In the genomic region with DNA sequence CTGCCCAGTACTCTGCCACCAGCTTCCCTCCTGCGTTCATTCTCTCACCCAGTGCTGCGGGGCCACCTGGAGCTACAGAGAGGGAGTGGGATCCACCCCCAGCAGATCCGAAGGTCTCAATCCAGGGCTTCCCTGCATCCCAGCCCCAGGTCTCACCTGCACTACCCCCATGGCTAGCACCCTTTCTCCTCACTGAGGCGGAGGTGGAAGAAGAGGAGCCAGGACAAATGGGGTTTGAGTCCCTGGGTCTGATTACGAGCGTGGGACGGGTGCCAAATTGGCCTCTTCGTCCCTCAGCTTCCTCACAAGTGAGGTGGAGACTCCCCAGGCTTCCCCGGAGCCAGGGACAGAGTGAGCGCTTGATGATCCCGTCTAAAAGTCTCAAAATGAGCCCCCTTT, we compare ENCODE assay signal across 8 cellular contexts.
DNase-seq lines count a peak whose midpoint lies in the region; ATAC-seq and TF ChIP-seq lines count a peak whose summit lies in the region.

No MANE protein-coding gene starts in this region.

- no peak for TF ChIP-seq EP300 in esophagus muscularis mucosa (IDR thresholded peaks at IDR 0.05)

- no peak overlapping the region for H2AFZ ChIP-seq in DND-41 (ENCODE audit: low read depth, low read length)

- intact Hi-C loops in esophagus muscularis mucosa (cut with DNase I): loop anchor here (2.0 to 5.0 kb wide), 3 partner anchors 25 to 96 kb away; a partner anchor contains a TSS

- 18% methylated on average over 11 of the region's 11 CpGs for WGBS in esophagus muscularis mucosa

- peaks cover 10% of the 10 kb centered on the region for H4K20me1 ChIP-seq in DND-41 (ENCODE audit: insufficient read depth, low read length)

- no peak for ATAC-seq in DND-41 (ENCODE audit: insufficient read depth, low read depth)
- no peak for ATAC-seq in HG02852 (IDR thresholded peaks at IDR 0.05; ENCODE audit: unreplicated experiment)
- ATAC-seq in HG03025 (IDR thresholded peaks at IDR 0.05; ENCODE audit: low FRiP score, unreplicated experiment): no peak

- TF ChIP-seq POLR2A in esophagus muscularis mucosa (IDR thresholded peaks at IDR 0.05; ENCODE audit: low read depth): no peak

- DNase-seq in DND-41 (no peak), NT2/D1 (ENCODE audit: low read depth, low spot score) (no peak), esophagus muscularis mucosa (ENCODE audit: extremely low spot score) (no peak), pons (ENCODE audit: low spot score) (peak; percentile 25), NOMO-1 treated with DMSO at 0.1 percent for 48 hours (lab: John Stamatoyannopoulos, UW; ENCODE audit: unreplicated experiment) (no peak)
- DNase-seq in stimulated activated CD4-positive, alpha-beta T cell treated with anti-CD3 and anti-CD28 coated beads, Interleukin-4, amount 100 ng/mL, for 1 hour: no peak

- H3K9ac ChIP-seq in DND-41 (ENCODE audit: low read depth, low read length) (no peak overlapping the region), NT2/D1 (ENCODE audit: insufficient read length, low read depth) (peak overlapping the region; percentile 81)

- H3K9me3 ChIP-seq in DND-41 (ENCODE audit: insufficient read depth, low read length, severe bottlenecking): no peaks in the 10 kb centered on the region
- peaks cover 6% of the 10 kb centered on the region; the same call in 1 of the 2 replicates for H3K9me3 ChIP-seq in NT2/D1 (ENCODE audit: insufficient read depth, low read length)
- H3K9me3 ChIP-seq in esophagus muscularis mucosa: no peaks in the 10 kb centered on the region

- peaks cover 15% of the 10 kb centered on the region for H3K4me1 ChIP-seq in DND-41 (ENCODE audit: insufficient read depth, low read length)
- H3K4me1 ChIP-seq in NT2/D1 (ENCODE audit: insufficient read depth, insufficient read length): peaks cover 24% of the 10 kb centered on the region
- H3K4me1 ChIP-seq in esophagus muscularis mucosa: peaks cover 44 to 55% (median 52%) of the 10 kb centered on the region in 4 donors

- no peak overlapping the region for H3K27ac ChIP-seq in DND-41 (ENCODE audit: low read length)
- H3K27ac ChIP-seq in esophagus muscularis mucosa (replicated peaks in 1 of 4): peak overlapping the region; percentile 53 to 76 (median 69)

- H3K4me3 ChIP-seq in DND-41 (ENCODE audit: low read depth in 1 of 2, low read length in 2 of 2): no peak overlapping the region
- H3K4me3 ChIP-seq in NT2/D1 (ENCODE audit: insufficient read length, low read depth): peak overlapping the region; percentile 68
- peak overlapping the region; percentile 64 to 71 (median 70) for H3K4me3 ChIP-seq in esophagus muscularis mucosa

- no peaks in the 10 kb centered on the region for H3K79me2 ChIP-seq in DND-41 (ENCODE audit: insufficient read depth, low read length)

- TF ChIP-seq CTCF in DND-41 (IDR thresholded peaks at IDR 0.05; ENCODE audit: borderline replicate concordance, extremely low read depth, low read length, poor library complexity, severe bottlenecking) (peak; percentile 22), esophagus muscularis mucosa (IDR thresholded peaks at IDR 0.05) (no peak)

- H3K36me3 ChIP-seq in DND-41 (ENCODE audit: insufficient read depth, low read length): no peaks in the 10 kb centered on the region
- H3K36me3 ChIP-seq in NT2/D1 (ENCODE audit: insufficient read depth, insufficient read length, low read length): no peaks in the 10 kb centered on the region
- H3K36me3 ChIP-seq in esophagus muscularis mucosa: no peaks in the 10 kb centered on the region

- H3K4me2 ChIP-seq in DND-41 (ENCODE audit: insufficient read depth, low read length): no peak overlapping the region

- H3K27me3 ChIP-seq in DND-41 (ENCODE audit: insufficient read depth, low read length, poor library complexity) (peaks cover 30% of the 10 kb centered on the region), NT2/D1 (ENCODE audit: insufficient read depth, insufficient read length) (peaks cover 46% of the 10 kb centered on the region), esophagus muscularis mucosa (peaks cover 0 to 4% (median 0%) of the 10 kb centered on the region in 4 donors)

Comparison
In these comparisons a context has a peak if more than half of its experiments do, and no peak if none do; other contexts are left out.
1. H3K4me3 ChIP-seq: peak in NT2/D1 (single experiment) and esophagus muscularis mucosa (4 of 4); none in DND-41 (0 of 2).